19 cellular contexts compared by ENCODE assay signal in the genomic region with DNA sequence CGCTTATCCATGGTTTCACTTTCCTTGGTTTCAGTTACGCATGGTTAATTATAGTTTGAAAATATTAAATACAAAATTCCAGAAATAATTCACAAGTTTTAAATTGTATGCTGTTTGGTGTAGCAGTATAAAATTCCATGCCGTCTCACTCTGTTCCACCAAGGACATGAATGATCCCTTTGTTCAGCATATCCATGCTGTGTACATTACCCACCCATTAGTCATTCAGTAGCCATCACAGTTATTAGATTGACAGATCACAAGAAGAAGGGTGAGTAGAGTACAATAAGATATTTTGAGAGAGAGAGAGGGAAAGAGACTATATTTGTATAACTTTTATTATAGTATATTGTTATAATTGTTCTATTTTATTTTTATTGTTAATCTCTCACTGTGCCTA.
DNase-seq lines count a peak whose midpoint lies in the region; ATAC-seq, FAIRE-seq and TF ChIP-seq lines count a peak whose summit lies in the region.
"Had no signal": no experiment of that assay in that cellular context is flagged by ENCODE, and none has a peak within 500 bp of the region (broad histone marks: within the 10 kb centered on the region; RNA-seq: fewer than 3 reads in every experiment).

No MANE protein-coding gene starts in this region.

- TF ChIP-seq POLR2A in ovary (IDR thresholded peaks at IDR 0.05) = no peak

- TF ChIP-seq CTCF in endodermal cell (conservative IDR thresholded peaks at IDR 0.05) = no peak
- no peak for TF ChIP-seq CTCF in ovary (IDR thresholded peaks at IDR 0.05)

- WGBS in endodermal cell (ENCODE audit: insufficient coverage in 1 of 2, insufficient read length in 1 of 2), 2 experiments = 100% methylated on average over 1 of the region's 3 CpGs; no CpG with 5 or more reads in 1 of the 2 experiments
- 88 to 91% (median 88%) methylated on average over 3 of the region's 3 CpGs for WGBS in ovary, 3 donors

- peaks cover 24% of the 10 kb centered on the region for H3K9me3 Mint-ChIP-seq in endodermal cell

- H3K27me3 Mint-ChIP-seq in endodermal cell (ENCODE audit: insufficient read depth) = no peaks in the 10 kb centered on the region
- H3K27me3 Mint-ChIP-seq: B cell had no signal

- no peaks in the 10 kb centered on the region for H3K36me3 Mint-ChIP-seq in endodermal cell (ENCODE audit: low read depth)
- H3K36me3 Mint-ChIP-seq: CD8-positive, alpha-beta T cell had no signal

- no peak for FAIRE-seq in urothelium cell line (lab: Jason Lieb, UNC)
- FAIRE-seq: GM12878, H1, HepG2 had no signal

- H3K27ac ChIP-seq in endodermal cell (ENCODE audit: low read depth, low read length) (no peak overlapping the region), ovary (no peak overlapping the region)
- H3K27ac ChIP-seq: BLaER1 treated with 17β-estradiol and CSF1 and Interleukin-3, amounts not matched to agents 10 nM and 100 nM had no signal

- H3K4me1 ChIP-seq in endodermal cell (ENCODE audit: control insufficient read depth, insufficient read depth, low read length) (no peaks in the 10 kb centered on the region), ovary (ENCODE audit: insufficient read depth) (no peaks in the 10 kb centered on the region)
- H3K4me1 ChIP-seq: BLaER1 treated with 17β-estradiol and CSF1 and Interleukin-3, amounts not matched to agents 10 nM and 100 nM had no signal

- H3K4me3 Mint-ChIP-seq in endodermal cell = no peak overlapping the region
- H3K4me3 Mint-ChIP-seq: B cell; CD8-positive, alpha-beta T cell; H9 had no signal

- H3K9ac ChIP-seq in endodermal cell (ENCODE audit: extremely low read depth, low read length, poor library complexity, severe bottlenecking) = no peak overlapping the region
- H3K9ac ChIP-seq: BLaER1 treated with 17β-estradiol and CSF1 and Interleukin-3, amounts not matched to agents 10 nM and 100 nM had no signal

- TF ChIP-seq EP300 in ovary (IDR thresholded peaks at IDR 0.05) = no peak

- H3K36me3 ChIP-seq in endodermal cell (ENCODE audit: control insufficient read depth, insufficient read depth, low read length) (no peaks in the 10 kb centered on the region), ovary (no peaks in the 10 kb centered on the region)
- H3K36me3 ChIP-seq: BLaER1 treated with 17β-estradiol and CSF1 and Interleukin-3, amounts not matched to agents 10 nM and 100 nM had no signal

- intact Hi-C loops in ovary (cut with DNase I) (no loop called here), Right ventricle myocardium inferior (cut with DNase I) (no loop called here)

- H3K9me3 ChIP-seq in endodermal cell (ENCODE audit: control insufficient read depth, low read length) = peaks cover 36% of the 10 kb centered on the region
- no peaks in the 10 kb centered on the region for H3K9me3 ChIP-seq in ovary

- H3K4me1 Mint-ChIP-seq in endodermal cell = peaks cover 3% of the 10 kb centered on the region
- H3K4me1 Mint-ChIP-seq: B cell, H9 had no signal

- no peak for ATAC-seq in Right ventricle myocardium inferior
- ATAC-seq: CD8-positive, alpha-beta T cell; GM12878; HepG2 had no signal

- DNase-seq in HT1080 (ENCODE audit: low read depth) (peak; percentile 66), RPMI7951 (ENCODE audit: low read depth) (peak; percentile 3), endodermal cell (no peak), urothelium cell line (ENCODE audit: low spot score) (peak; percentile 10), ovary (no peak), Right ventricle myocardium inferior (ENCODE audit: missing footprints) (no peak), MV-4-11 (lab: John Stamatoyannopoulos, UW) (no peak)
- DNase-seq: CD8-positive, alpha-beta T cell; COR-L47; DMS 273 treated with DMSO at 0.1 percent for 48 hours; DMS53; DND-41; EL; H9 had no signal

- H3K4me3 ChIP-seq in endodermal cell (ENCODE audit: low read length) = peak overlapping the region; percentile 38
- no peak overlapping the region for H3K4me3 ChIP-seq in ovary
- H3K4me3 ChIP-seq: BLaER1 treated with 17β-estradiol and CSF1 and Interleukin-3, amounts not matched to agents 10 nM and 100 nM; GM12878 had no signal

- no peak overlapping the region for H3K27ac Mint-ChIP-seq in endodermal cell
- H3K27ac Mint-ChIP-seq: B cell; CD8-positive, alpha-beta T cell had no signal

- H3K27me3 ChIP-seq in endodermal cell (ENCODE audit: control insufficient read depth, insufficient read depth, low read length, poor library complexity, severe bottlenecking) (no peaks in the 10 kb centered on the region), ovary (no peaks in the 10 kb centered on the region)
- H3K27me3 ChIP-seq: BLaER1 treated with 17β-estradiol and CSF1 and Interleukin-3, amounts not matched to agents 10 nM and 100 nM had no signal

Comparison
In these comparisons a context has a peak if more than half of its experiments do, and no peak if none do; other contexts are left out.
1. DNase-seq: peak in HT1080 (single experiment), RPMI7951 (single experiment) and urothelium cell line (single experiment); none in endodermal cell (single experiment), ovary (0 of 5), Right ventricle myocardium inferior (single experiment) and MV-4-11 (single experiment).